12 cellular contexts compared by ENCODE assay signal in the genomic region with DNA sequence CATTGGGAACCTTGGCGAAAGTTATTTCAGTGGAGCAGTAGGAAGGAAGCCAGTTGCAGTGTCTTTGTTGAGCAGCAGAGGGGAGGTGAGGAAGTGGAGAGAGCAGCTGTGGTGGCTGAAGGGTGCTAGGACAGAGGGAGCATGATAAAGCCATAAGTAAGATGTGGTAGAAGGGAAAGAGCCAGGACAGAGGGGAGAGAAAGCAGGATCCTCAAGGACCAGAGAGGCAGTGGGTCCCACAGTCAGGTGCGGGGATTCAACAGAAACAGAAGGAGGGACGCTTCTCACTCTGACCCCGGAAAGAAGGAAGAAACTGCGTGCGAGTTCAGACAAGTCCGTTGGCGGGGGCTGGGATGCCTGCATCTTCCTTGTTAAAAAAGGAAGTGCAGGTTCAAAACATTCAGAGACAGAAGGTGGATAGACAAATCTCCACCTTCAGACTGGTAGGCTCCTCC. TPM values are rescaled to one million over a fixed set of nuclear protein-coding genes. Genes with fewer than 3 reads are reported as not detected.
DNase-seq lines count a peak whose midpoint lies in the region; ATAC-seq and TF ChIP-seq lines count a peak whose summit lies in the region.
"Had no signal": no experiment of that assay in that cellular context is flagged by ENCODE, and none has a peak within 500 bp of the region (broad histone marks: within the 10 kb centered on the region; RNA-seq: fewer than 3 reads in every experiment).

A gene (plus strand): TSS at position 403 of the 455 bp plus-strand sequence. CDS start 8,774 bp downstream, outside the sequence.

- intact Hi-C loops in heart left ventricle (cut with DNase I): no loop called here
- intact Hi-C loops in sciatic nerve (cut with DNase I): no loop called here

- no peaks in the 10 kb centered on the region for H3K79me2 ChIP-seq in OCI-LY3 (ENCODE audit: low read length)

- H3K27me3 ChIP-seq in OCI-LY3 (ENCODE audit: low read depth, low read length) (no peaks in the 10 kb centered on the region), heart left ventricle (peaks cover 0 to 8% (median 0%) of the 10 kb centered on the region in 9 donors)
- H3K27me3 ChIP-seq: ascending aorta had no signal

- H3K4me3 ChIP-seq in OCI-LY3 (ENCODE audit: low read length) (peak within 1 kb of the TSS; percentile 60), heart left ventricle (peak within 1 kb of the TSS in 1 of 12 donors; percentile 25)
- H3K4me3 ChIP-seq: ascending aorta had no signal

- H3K27ac ChIP-seq in OCI-LY3 (ENCODE audit: low read length) (no peak within 1 kb of the TSS), heart left ventricle (peak within 1 kb of the TSS in 1 of 12 donors; percentile 55)
- H3K27ac ChIP-seq: ascending aorta had no signal

- H3K4me1 Mint-ChIP-seq in activated T-cell treated with anti-CD3 and anti-CD28 coated beads, Interleukin-2, amount 50 U/mL, for 4 hours (ENCODE audit: low read depth): peaks cover 5% of the 10 kb centered on the region

- H3K9me3 Mint-ChIP-seq in activated T-cell treated with anti-CD3 and anti-CD28 coated beads, Interleukin-2, amount 50 U/mL, for 4 hours: peaks cover 17% of the 10 kb centered on the region

- H3K4me1 ChIP-seq in OCI-LY3 (ENCODE audit: low read length) (peaks cover 12% of the 10 kb centered on the region), heart left ventricle (peaks cover 0 to 14% (median 1%) of the 10 kb centered on the region in 12 donors)
- H3K4me1 ChIP-seq: ascending aorta had no signal

- TF ChIP-seq POLR2A in heart left ventricle (IDR thresholded peaks at IDR 0.05): no peak

- H3K4me3 Mint-ChIP-seq in activated T-cell treated with anti-CD3 and anti-CD28 coated beads, Interleukin-2, amount 50 U/mL, for 4 hours: peak within 1 kb of the TSS; percentile 27

- no peak for DNase-seq in activated T-cell treated with anti-CD3 and anti-CD28 coated beads, Interleukin-2, amount 50 U/mL, for 4 hours
- DNase-seq in activated T-cell treated with anti-CD3 and anti-CD28 coated beads, Interleukin-2, amount 50 U/mL, for 1 hour: no peak
- DNase-seq in heart left ventricle (peak in 4 of 5 donors; percentile 32 to 66 (median 34)), sciatic nerve (ENCODE audit: low spot score) (no peak), midbrain (lab: John Stamatoyannopoulos, UW) (no peak), NCI-H146 treated with DMSO at 0.1 percent for 48 hours (lab: John Stamatoyannopoulos, UW; ENCODE audit: unreplicated experiment) (no peak)
- DNase-seq in central memory CD4-positive, alpha-beta T cell: no peak
- DNase-seq: activated CD4-positive, CD25-positive, alpha-beta regulatory T cell had no signal

- H2AFZ ChIP-seq in OCI-LY3 (ENCODE audit: low read depth, low read length): peak within 1 kb of the TSS; percentile 77

- H3K36me3 ChIP-seq in OCI-LY3 (replicated peaks; ENCODE audit: low read depth, low read length) (no peaks in the 10 kb centered on the region), heart left ventricle (no peaks in the 10 kb centered on the region)
- H3K36me3 ChIP-seq: ascending aorta had no signal

- peaks cover 16% of the 10 kb centered on the region for H3K27me3 Mint-ChIP-seq in activated T-cell treated with anti-CD3 and anti-CD28 coated beads, Interleukin-2, amount 50 U/mL, for 4 hours (ENCODE audit: low read depth)

- no peak for TF ChIP-seq CTCF in OCI-LY3 (IDR thresholded peaks at IDR 0.05; ENCODE audit: low read depth, low read length)
- TF ChIP-seq CTCF in heart left ventricle (IDR thresholded peaks at IDR 0.05): no peak

- H3K9ac ChIP-seq in OCI-LY3 (ENCODE audit: low read length): no peak within 1 kb of the TSS; the same call in 1 of the 2 replicates

- peak within 1 kb of the TSS; percentile 58 for H3K4me2 ChIP-seq in OCI-LY3 (ENCODE audit: low read length)

- H4K20me1 ChIP-seq in OCI-LY3 (ENCODE audit: insufficient read depth, low read length): no peaks in the 10 kb centered on the region

- WGBS in heart left ventricle, 4 donors: 63 to 65% (median 64%) methylated on average over 8 of the region's 8 CpGs

- no peaks in the 10 kb centered on the region for H3K36me3 Mint-ChIP-seq in activated T-cell treated with anti-CD3 and anti-CD28 coated beads, Interleukin-2, amount 50 U/mL, for 4 hours (ENCODE audit: insufficient read depth)

- ATAC-seq in activated T-cell treated with anti-CD3 and anti-CD28 coated beads, Interleukin-2, amount 50 U/mL, for 4 hours: no peak
- ATAC-seq in heart left ventricle (peak; percentile 46 to 70 (median 57)), sciatic nerve (peak; percentile 47)

- H3K9me3 ChIP-seq in OCI-LY3 (ENCODE audit: insufficient read depth, low read length): no peaks in the 10 kb centered on the region
- peaks cover 0 to 26% (median 12%) of the 10 kb centered on the region in 12 donors for H3K9me3 ChIP-seq in heart left ventricle

RNA-seq across cellular contexts. Expression of the gene that starts here (rescaled TPM):
- not detected for total RNA-seq in activated T-cell treated with anti-CD3 and anti-CD28 coated beads, Interleukin-2, amount 50 U/mL, for 4 hours
- total RNA-seq in heart left ventricle (1 to 10 TPM in 2 of 9 donors, under 1 TPM in 7; 0.27 to 2.0 (median 0.56) TPM), sciatic nerve (9.1 TPM)
- under 1 TPM; 0.11 to 0.19 TPM for polyA plus RNA-seq in heart left ventricle
- total RNA-seq: ascending aorta, myocyte, NCI-H460 had no signal

Comparison
In these comparisons a context has a peak if more than half of its experiments do, and no peak if none do; other contexts are left out.
1. ATAC-seq: peak in heart left ventricle (4 of 4) and sciatic nerve (single experiment); none in activated T-cell treated with anti-CD3 and anti-CD28 coated beads, Interleukin-2, amount 50 U/mL, for 4 hours (0 of 2).
2. DNase-seq: peak in heart left ventricle (4 of 5); none in activated T-cell treated with anti-CD3 and anti-CD28 coated beads, Interleukin-2, amount 50 U/mL, for 4 hours (single experiment), activated T-cell treated with anti-CD3 and anti-CD28 coated beads, Interleukin-2, amount 50 U/mL, for 1 hour (single experiment), sciatic nerve (single experiment), midbrain (single experiment), NCI-H146 treated with DMSO at 0.1 percent for 48 hours (single experiment) and central memory CD4-positive, alpha-beta T cell (single experiment).